In the genomic region with DNA sequence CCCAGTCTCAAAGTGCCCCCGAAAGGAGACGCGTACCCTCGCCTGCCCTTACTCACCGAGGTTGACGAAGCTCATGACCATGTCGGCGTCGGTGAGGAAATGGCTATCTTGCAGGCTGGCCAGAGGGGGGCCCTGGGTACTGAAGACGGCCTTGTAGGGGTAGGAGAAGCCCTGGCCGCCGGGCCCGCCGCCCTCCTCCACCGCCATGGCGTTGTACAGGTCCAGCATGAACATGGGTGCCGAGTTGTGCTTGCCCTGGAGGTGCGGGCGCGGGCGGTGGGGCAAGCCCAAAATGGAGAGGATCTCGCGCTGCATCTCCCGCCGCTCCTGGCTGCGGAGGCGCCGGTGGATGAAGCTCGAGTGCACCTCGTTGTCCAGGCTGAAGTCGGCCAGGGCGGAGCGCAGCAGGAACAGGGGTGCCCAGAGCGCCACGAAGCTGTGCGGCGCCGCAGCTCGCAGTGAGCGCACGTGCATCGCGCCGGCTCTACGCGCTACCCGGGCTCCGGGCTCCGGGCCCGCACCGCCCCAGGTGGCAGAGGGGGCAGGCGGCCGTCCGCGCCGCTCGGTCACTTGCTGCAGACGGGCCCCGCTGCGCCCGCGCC, we compare ENCODE assay signal across 10 cellular contexts. TPM values are rescaled to one million over a fixed set of nuclear protein-coding genes. Genes with fewer than 3 reads are reported as not detected.
DNase-seq lines count a peak whose midpoint lies in the region; ATAC-seq and TF ChIP-seq lines count a peak whose summit lies in the region.
"Had no signal": no experiment of that assay in that cellular context is flagged by ENCODE, and none has a peak within 500 bp of the region (broad histone marks: within the 10 kb centered on the region; RNA-seq: fewer than 3 reads in every experiment).

No MANE protein-coding gene starts in this region.

- H3K36me3 ChIP-seq in BE2C (no peaks in the 10 kb centered on the region), MG63 (no peaks in the 10 kb centered on the region)

- ATAC-seq in GM18519 (IDR thresholded peaks at IDR 0.05; ENCODE audit: low FRiP score, unreplicated experiment), result no peak
- no peak for ATAC-seq in HG02798 (IDR thresholded peaks at IDR 0.05; ENCODE audit: poor library complexity, unreplicated experiment)
- ATAC-seq in GM19397 (IDR thresholded peaks at IDR 0.05; ENCODE audit: unreplicated experiment), result no peak
- ATAC-seq in HG03460 (IDR thresholded peaks at IDR 0.05; ENCODE audit: unreplicated experiment), result no peak

- peak overlapping the region; percentile 89 for H3K4me3 Mint-ChIP-seq in neural crest cell
- H3K4me3 Mint-ChIP-seq: activated naive CD8-positive, alpha-beta T cell had no signal

- H3K4me1 ChIP-seq in BE2C, result no peaks in the 10 kb centered on the region

- peaks cover 88% of the 10 kb centered on the region for H3K27me3 Mint-ChIP-seq in neural crest cell (ENCODE audit: low read depth)

- H3K9me3 ChIP-seq in BE2C, result no peaks in the 10 kb centered on the region
- no peaks in the 10 kb centered on the region for H3K9me3 ChIP-seq in MG63

- no peak overlapping the region for H3K27ac Mint-ChIP-seq in neural crest cell (ENCODE audit: unreplicated experiment)
- H3K27ac Mint-ChIP-seq: activated naive CD8-positive, alpha-beta T cell had no signal

- peaks cover 58% of the 10 kb centered on the region for H3K27me3 ChIP-seq in BE2C
- no peaks in the 10 kb centered on the region for H3K27me3 ChIP-seq in MG63

- H3K4me1 Mint-ChIP-seq in neural crest cell, result peaks cover 55% of the 10 kb centered on the region

- no peaks in the 10 kb centered on the region for H3K9me3 Mint-ChIP-seq in neural crest cell

- H3K4me3 ChIP-seq in BE2C (ENCODE audit: low read depth, low read length) (peak overlapping the region; percentile 28), MG63 (peak overlapping the region; percentile 67), fibroblast of pulmonary artery (replicated peaks; ENCODE audit: low read depth, low read length) (no peak overlapping the region)

- no peak for TF ChIP-seq CTCF in BE2C (IDR thresholded peaks at IDR 0.05; ENCODE audit: low read depth, low read length)
- TF ChIP-seq CTCF in fibroblast of pulmonary artery (IDR thresholded peaks at IDR 0.05; ENCODE audit: low read length, missing control alignments), result no peak
- peak; percentile 11 for TF ChIP-seq CTCF in neural crest cell (conservative IDR thresholded peaks at IDR 0.05)

- H3K36me3 Mint-ChIP-seq in neural crest cell (ENCODE audit: low read depth), result no peaks in the 10 kb centered on the region
- H3K36me3 Mint-ChIP-seq: activated naive CD8-positive, alpha-beta T cell had no signal

- DNase-seq in BE2C (no peak), MG63 (peak; percentile 61), fibroblast of pulmonary artery (ENCODE audit: low read depth) (peak; percentile 1), neural crest cell (ENCODE audit: low read depth, low spot score) (peak; percentile 23)
- DNase-seq: foreskin melanocyte had no signal

RNA-seq across cellular contexts. Expression of a gene that starts 0.7 kb away (rescaled TPM):
- polyA plus RNA-seq in BE2C (2012; ENCODE audit: insufficient read depth, insufficient read length, low read depth), result 1.1 TPM
- total RNA-seq in MG63 (2014; rRNA removed; shearing (Covaris generic); ENCODE audit: low replicate concordance), result 4.8 and 10.7 TPM in 2 replicates
- total RNA-seq in neural crest cell, result 13.8 and 14.5 TPM in 2 replicates
